ENCODE assay signal across 9 cellular contexts in genomic region chr3:149203758-149204157, GRCh38. TPM values are rescaled to one million over a fixed set of nuclear protein-coding genes. Genes with fewer than 3 reads are reported as not detected.
DNase-seq lines count a peak whose midpoint lies in the region; ATAC-seq and TF ChIP-seq lines count a peak whose summit lies in the region.
"Had no signal": no experiment of that assay in that cellular context is flagged by ENCODE, and none has a peak within 500 bp of the region (broad histone marks: within the 10 kb centered on the region; RNA-seq: fewer than 3 reads in every experiment).

No MANE protein-coding gene starts in this region.

- no peak overlapping the region for H2BK15ac ChIP-seq in H9 (ENCODE audit: low read depth, low read length)

- H3K79me2 ChIP-seq in H9 (ENCODE audit: insufficient read depth, low read length), result no peaks in the 10 kb centered on the region

- H3K14ac ChIP-seq in H9 (ENCODE audit: insufficient read depth, low read length), result no peak overlapping the region

- no peaks in the 10 kb centered on the region for H3K9me3 ChIP-seq in left lung
- H3K9me3 ChIP-seq in H9 (ENCODE audit: control insufficient read depth, low read depth, low read length), result no peaks in the 10 kb centered on the region

- H2BK12ac ChIP-seq in H9 (ENCODE audit: insufficient read length, low read depth, low read length), result no peak overlapping the region

- H3K56ac ChIP-seq in H9 (ENCODE audit: insufficient read length, low read depth, low read length), result no peak overlapping the region

- WGBS in H9 (ENCODE audit: extremely low coverage, insufficient read length, low lambda C conversion rate), result no CpG with 5 or more reads among the region's 3 CpGs

- H3K27ac Mint-ChIP-seq in H9, result peak overlapping the region in 1 of 3 experiments; percentile 4; a peak in 2 of 7 replicates

- H3K27me3 ChIP-seq in left lung, result no peaks in the 10 kb centered on the region
- no peaks in the 10 kb centered on the region for H3K27me3 ChIP-seq in H9 (ENCODE audit: insufficient read depth, low read length)

- H3K27ac ChIP-seq in left lung (no peak overlapping the region), H9 (ENCODE audit: insufficient read length, low read depth, low read length) (no peak overlapping the region)

- no peaks in the 10 kb centered on the region; a peak in 1 of 7 replicates for H3K36me3 Mint-ChIP-seq in H9 (ENCODE audit: insufficient read depth in 1 of 3, low read depth in 3 of 3)

- no peaks in the 10 kb centered on the region for H3K79me1 ChIP-seq in H9 (ENCODE audit: insufficient read depth, low read depth, low read length, poor library complexity, severe bottlenecking)

- no peak overlapping the region for H3T11ph ChIP-seq in H9 (ENCODE audit: low read length)

- no peak overlapping the region for H2AFZ ChIP-seq in H9 (ENCODE audit: low read length)

- no peaks in the 10 kb centered on the region for H4K20me1 ChIP-seq in H9 (ENCODE audit: control insufficient read depth, insufficient read depth, insufficient read length)

- H3K23ac ChIP-seq in H9 (ENCODE audit: insufficient read length, low read depth, low read length), result no peak overlapping the region

- intact Hi-C loops in left lung (cut with DNase I), result no loop called here

- H3K18ac ChIP-seq in H9 (ENCODE audit: insufficient read length, low read depth, low read length), result no peak overlapping the region

- no peaks in the 10 kb centered on the region for H3K36me3 ChIP-seq in left lung

- no peaks in the 10 kb centered on the region for H3K9me3 Mint-ChIP-seq in H9

- H3K4me1 ChIP-seq in left lung (peaks cover 0 to 10% of the 10 kb centered on the region in 2 donors), H9 (ENCODE audit: insufficient read depth, low read length) (peaks cover 10% of the 10 kb centered on the region)

- no peaks in the 10 kb centered on the region for H3K27me3 Mint-ChIP-seq in H9 (ENCODE audit: low read depth)

- no peak overlapping the region for H3K4me3 ChIP-seq in left lung

- TF ChIP-seq CTCF in left lung (IDR thresholded peaks at IDR 0.05) (no peak), H9 (conservative IDR thresholded peaks at IDR 0.05) (no peak)

- H3K4ac ChIP-seq in H9 (ENCODE audit: low read depth, low read length), result no peak overlapping the region

- no peak overlapping the region for H2BK20ac ChIP-seq in H9 (ENCODE audit: low read depth, low read length, poor library complexity, severe bottlenecking)

- no peak overlapping the region for H4K5ac ChIP-seq in H9 (ENCODE audit: insufficient read length, low read depth, low read length)

- ATAC-seq in GM18868 (IDR thresholded peaks at IDR 0.05; ENCODE audit: unreplicated experiment) (peak; percentile 99), GM21786 (IDR thresholded peaks at IDR 0.05; ENCODE audit: unreplicated experiment) (peak; percentile 98), HG03558 (IDR thresholded peaks at IDR 0.05; ENCODE audit: extremely low read depth, unreplicated experiment) (peak; percentile 99), left lung (peak; percentile 19)

- no peak overlapping the region for H4K8ac ChIP-seq in H9 (replicated peaks; ENCODE audit: insufficient read length, low read depth, low read length)

- H2BK120ac ChIP-seq in H9 (ENCODE audit: low read depth, low read length, poor library complexity, severe bottlenecking), result no peak overlapping the region

- H2AK5ac ChIP-seq in H9 (ENCODE audit: insufficient read length, low read length), result no peak overlapping the region

- no peak overlapping the region for H2BK5ac ChIP-seq in H9 (ENCODE audit: insufficient read length, low read length)

- no peak overlapping the region for H3K9ac ChIP-seq in H9 (ENCODE audit: extremely low read depth, insufficient read length, low read length)

- no peak overlapping the region for H3K4me2 ChIP-seq in H9 (ENCODE audit: insufficient read depth, insufficient read length, low read length)

- peaks cover under 1% of the 10 kb centered on the region for H3K23me2 ChIP-seq in H9 (ENCODE audit: insufficient read length, low read depth, low read length, poor library complexity, severe bottlenecking)

- H3K4me3 Mint-ChIP-seq in H9, result no peak overlapping the region

- H3K4me1 Mint-ChIP-seq in H9, result peaks cover 24% of the 10 kb centered on the region in 2 experiments

- no peak for DNase-seq in left lung
- DNase-seq in stimulated activated CD4-positive, alpha-beta T cell treated with anti-CD3 and anti-CD28 coated beads, Interleukin-1b, Interleukin-23, amount 100 ng/mL, for 48 hours, result no peak
- DNase-seq in NCI-H2107 treated with DMSO at 0.1 percent for 48 hours (lab: John Stamatoyannopoulos, UW; ENCODE audit: unreplicated experiment), result no peak
- DNase-seq in activated gamma-delta T cell treated with Interleukin-2 at 50 U/mL for 16 hours, result no peak
- DNase-seq in H9, result no peak
- DNase-seq: NCI-H526 had no signal

- H4K91ac ChIP-seq in H9 (ENCODE audit: insufficient read length, low read depth, low read length), result no peak overlapping the region

RNA-seq across cellular contexts. Expression of gene CP, which starts 17.9 kb away (rescaled TPM):
- total RNA-seq in left lung, result 10 to 100 TPM in 1 of 2 donors, 1 to 10 TPM in 1; 5.8 to 15.4 TPM
- total RNA-seq in H9 (2021), result 0.66 and 1.1 TPM in 2 replicates

Comparison
In these comparisons a context has a peak if more than half of its experiments do, and no peak if none do; other contexts are left out.
1. ATAC-seq: peak in every context shown above with its lines; median percentile 99 in GM18868; 99 in HG03558; 98 in GM21786; 19 in left lung.